2 cellular contexts compared by ENCODE assay signal in genomic region chr11:11366793-11367192, GRCh38.
A peak's percentile ranks its signal among the peaks of the same experiment; 100 is the strongest.
TF ChIP-seq lines count a peak whose summit lies in the region.

No MANE protein-coding gene starts in this region.

TF ChIP-seq in IMR-90, 13 proteins besides CTCF, POLR2A, EP300 and RAD21:
- TF ChIP-seq MAZ (IDR thresholded peaks at IDR 0.05; ENCODE audit: borderline replicate concordance, low read depth, low read length), result no peak
- TF ChIP-seq BHLHE40 (IDR thresholded peaks at IDR 0.05; ENCODE audit: low read depth, low read length), result no peak
- no peak for TF ChIP-seq USF2 (IDR thresholded peaks at IDR 0.05; ENCODE audit: low read depth, low read length)
- no peak for TF ChIP-seq RFX5 (IDR thresholded peaks at IDR 0.05; ENCODE audit: low read depth, low read length)
- no peak for TF ChIP-seq CEBPB (IDR thresholded peaks at IDR 0.05; ENCODE audit: low read depth, low read length)
- TF ChIP-seq NFE2L2 (IDR thresholded peaks at IDR 0.05; ENCODE audit: low read depth, low read length), result no peak
- no peak for TF ChIP-seq MXI1 (IDR thresholded peaks at IDR 0.05; ENCODE audit: borderline replicate concordance, low read depth, low read length)
- TF ChIP-seq CHD1 (IDR thresholded peaks at IDR 0.05; ENCODE audit: low read depth, low read length), result no peak
- no peak for TF ChIP-seq RCOR1 (IDR thresholded peaks at IDR 0.05; ENCODE audit: insufficient replicate concordance, low read length)
- no peak for TF ChIP-seq SMC3 (IDR thresholded peaks at IDR 0.05; ENCODE audit: low read depth, low read length)
- no peak for TF ChIP-seq MAFK (IDR thresholded peaks at IDR 0.05; ENCODE audit: low read depth, low read length)

TF ChIP-seq in K562, 482 proteins besides CTCF, POLR2A, EP300 and RAD21:
- TF ChIP-seq EHMT2 (IDR thresholded peaks at IDR 0.05) (peak; percentile 53; the same call in 1 of the 2 replicates), THRA (IDR thresholded peaks at IDR 0.05) (no peak)
